ENCODE assay signal across 16 cellular contexts in genomic region chr9:90881648-90882047, GRCh38.
A peak's percentile ranks its signal among the peaks of the same experiment; 100 is the strongest.
DNase-seq lines count a peak whose midpoint lies in the region; ATAC-seq lines count a peak whose summit lies in the region.
"Had no signal": no experiment of that assay in that cellular context is flagged by ENCODE, and none has a peak within 500 bp of the region (broad histone marks: within the 10 kb centered on the region; RNA-seq: fewer than 3 reads in every experiment).

No MANE protein-coding gene starts in this region.

- no peak overlapping the region for H3K4me3 ChIP-seq in BLaER1
- H3K4me3 ChIP-seq: A549, SK-N-MC had no signal

- H3K27ac ChIP-seq in BLaER1, result no peak overlapping the region
- H3K27ac ChIP-seq: A549, SK-N-MC had no signal

- H3K27me3 ChIP-seq in BLaER1, result no peaks in the 10 kb centered on the region

- peak overlapping the region; percentile 81 for H3K4me2 ChIP-seq in BLaER1
- H3K4me2 ChIP-seq: A549 had no signal

- peaks cover 76% of the 10 kb centered on the region for H3K36me3 ChIP-seq in BLaER1

- peak; percentile 76 for ATAC-seq in GM19043 (IDR thresholded peaks at IDR 0.05; ENCODE audit: low read depth, unreplicated experiment)
- peak; percentile 69 for ATAC-seq in HG02588 (IDR thresholded peaks at IDR 0.05; ENCODE audit: unreplicated experiment)
- peak; percentile 63 for ATAC-seq in HG03571 (IDR thresholded peaks at IDR 0.05; ENCODE audit: unreplicated experiment)
- ATAC-seq: A549 had no signal

- H3K4me1 ChIP-seq in BLaER1, result peaks cover 31% of the 10 kb centered on the region
- H3K4me1 ChIP-seq: A549 had no signal

- no peaks in the 10 kb centered on the region for H4K20me1 ChIP-seq in BLaER1

- H3K9me3 ChIP-seq in BLaER1, result peaks cover 21% of the 10 kb centered on the region

- no peak for DNase-seq in NCI-H2171 (lab: John Stamatoyannopoulos, UW)
- no peak for DNase-seq in islet precursor cell
- DNase-seq in NCI-H774 (lab: John Stamatoyannopoulos, UW), result no peak
- DNase-seq in activated CD4-positive, alpha-beta T cell treated with anti-CD3 and anti-CD28 coated beads, Interleukin-2, amount 50 U/mL, for 48 hours, result no peak
- DNase-seq: activated CD4-positive, alpha-beta T cell treated with anti-CD3 and anti-CD28 coated beads, Interleukin-2, amount 10 ng/mL, durations not matched to agents 24 days and 14 days; activated naive CD4-positive, alpha-beta T cell treated with anti-CD3 and anti-CD28 coated beads for 36 hours; H7; IMR-90; mesendoderm; NCI-H524 treated with DMSO at 0.1 percent for 48 hours had no signal

- H3K9ac ChIP-seq in BLaER1, result no peak overlapping the region
